In genomic region chr4:76301068-76301774, GRCh38 we compare ENCODE assay signal across 1 cellular context.
TF ChIP-seq lines count a peak whose summit lies in the region.

No MANE protein-coding gene starts in this region.

TF ChIP-seq in HEK293, 187 proteins besides CTCF, POLR2A, EP300 and RAD21 (continued from another document and continues in another):
- no peak for TF ChIP-seq HOXA7 (CRISPR knock-in tag; IDR thresholded peaks at IDR 0.05; ENCODE audit: borderline replicate concordance)
- TF ChIP-seq ZSCAN23 (tag by site-specific recombination; IDR thresholded peaks at IDR 0.05): no peak
- no peak; the same call in 1 of the 2 replicates for TF ChIP-seq GLIS1 (tag by site-specific recombination; IDR thresholded peaks at IDR 0.05)
- TF ChIP-seq ZIC2 (tag by site-specific recombination; IDR thresholded peaks at IDR 0.05): no peak
- TF ChIP-seq YY1 (tag by site-specific recombination; IDR thresholded peaks at IDR 0.05): no peak
- peak; percentile 76 for TF ChIP-seq ZNF629 (tag by site-specific recombination; IDR thresholded peaks at IDR 0.05)
- TF ChIP-seq ZNF146 (tag by site-specific recombination; IDR thresholded peaks at IDR 0.05): no peak
- no peak for TF ChIP-seq ZNF621 (tag by site-specific recombination; IDR thresholded peaks at IDR 0.05)
- no peak for TF ChIP-seq ZNF341 (tag by site-specific recombination; IDR thresholded peaks at IDR 0.05; ENCODE audit: low read depth)
- no peak for TF ChIP-seq ZFP41 (tag by site-specific recombination; IDR thresholded peaks at IDR 0.05; ENCODE audit: borderline replicate concordance)
- 0 out of 2 replicates have a peak, but pooled peaks have one; percentile 11 for TF ChIP-seq PRDM1 (tag by site-specific recombination; IDR thresholded peaks at IDR 0.05)
- no peak for TF ChIP-seq ZNF138 (tag by site-specific recombination; IDR thresholded peaks at IDR 0.05; ENCODE audit: borderline replicate concordance)
- no peak for TF ChIP-seq YY2 (tag by site-specific recombination; IDR thresholded peaks at IDR 0.05)
- TF ChIP-seq ZNF843 (tag by site-specific recombination; IDR thresholded peaks at IDR 0.05): no peak; the same call in 1 of the 2 replicates
- TF ChIP-seq ZNF280C (tag by site-specific recombination; IDR thresholded peaks at IDR 0.05): no peak
- no peak for TF ChIP-seq ZNF311 (tag by site-specific recombination; IDR thresholded peaks at IDR 0.05; ENCODE audit: borderline replicate concordance)
- no peak for TF ChIP-seq MYNN (tag by site-specific recombination; IDR thresholded peaks at IDR 0.05; ENCODE audit: borderline replicate concordance)
- 0 out of 2 replicates have a peak, but pooled peaks have one; percentile 20 for TF ChIP-seq OSR2 (tag by site-specific recombination; IDR thresholded peaks at IDR 0.05)
- TF ChIP-seq ZNF16 (tag by site-specific recombination; IDR thresholded peaks at IDR 0.05; ENCODE audit: low read depth): no peak
- no peak for TF ChIP-seq KLF10 (tag by site-specific recombination; IDR thresholded peaks at IDR 0.05)
- no peak for TF ChIP-seq HOXC10 (CRISPR knock-in tag; IDR thresholded peaks at IDR 0.05)
- no peak for TF ChIP-seq ZNF596 (tag by site-specific recombination; IDR thresholded peaks at IDR 0.05)
- no peak for TF ChIP-seq ZNF140 (tag by site-specific recombination; IDR thresholded peaks at IDR 0.05)
- no peak for TF ChIP-seq ZBTB7A (tag by site-specific recombination; IDR thresholded peaks at IDR 0.05; ENCODE audit: low read depth)
- TF ChIP-seq SP7 (tag by site-specific recombination; IDR thresholded peaks at IDR 0.05): peak; percentile 56; the same call in 1 of the 2 replicates
- no peak for TF ChIP-seq ZNF473 (tag by site-specific recombination; IDR thresholded peaks at IDR 0.05)
- TF ChIP-seq ZNF169 (tag by site-specific recombination; IDR thresholded peaks at IDR 0.05): no peak
- no peak for TF ChIP-seq ZNF114 (tag by site-specific recombination; IDR thresholded peaks at IDR 0.05)
- peak; percentile 35; the same call in 1 of the 2 replicates for TF ChIP-seq ZXDB (tag by site-specific recombination; IDR thresholded peaks at IDR 0.05)
- no peak for TF ChIP-seq ZNF449 (tag by site-specific recombination; IDR thresholded peaks at IDR 0.05)
- peak; percentile 91 for TF ChIP-seq PRDM6 (tag by site-specific recombination; IDR thresholded peaks at IDR 0.05)
- TF ChIP-seq ZNF664 (tag by site-specific recombination; IDR thresholded peaks at IDR 0.05): no peak
- no peak for TF ChIP-seq ZNF132 (tag by site-specific recombination; IDR thresholded peaks at IDR 0.05; ENCODE audit: borderline replicate concordance)
- no peak for TF ChIP-seq SCRT1 (tag by site-specific recombination; IDR thresholded peaks at IDR 0.05; ENCODE audit: borderline replicate concordance)
- TF ChIP-seq EGR2 (tag by site-specific recombination; IDR thresholded peaks at IDR 0.05; ENCODE audit: low read depth): no peak
- no peak for TF ChIP-seq ZNF121 (tag by site-specific recombination; IDR thresholded peaks at IDR 0.05)
- no peak for TF ChIP-seq TRIM28 (IDR thresholded peaks at IDR 0.05; ENCODE audit: borderline replicate concordance, low read length)
- TF ChIP-seq ZNF792 (tag by site-specific recombination; IDR thresholded peaks at IDR 0.05): no peak
- TF ChIP-seq ZNF560 (tag by site-specific recombination; IDR thresholded peaks at IDR 0.05; ENCODE audit: borderline replicate concordance): no peak
- TF ChIP-seq ZNF2 (tag by site-specific recombination; IDR thresholded peaks at IDR 0.05): no peak
- TF ChIP-seq SETDB1 (IDR thresholded peaks at IDR 0.05; ENCODE audit: insufficient read length, low read length): no peak
- no peak for TF ChIP-seq ZBTB10 (tag by site-specific recombination; IDR thresholded peaks at IDR 0.05)
- no peak for TF ChIP-seq GFI1B (tag by site-specific recombination; IDR thresholded peaks at IDR 0.05)
- no peak for TF ChIP-seq ZBTB6 (tag by site-specific recombination; IDR thresholded peaks at IDR 0.05)
- no peak for TF ChIP-seq GLI2 (tag by site-specific recombination; IDR thresholded peaks at IDR 0.05; ENCODE audit: borderline replicate concordance, low read depth)
- 0 out of 2 replicates have a peak, but pooled peaks have one; percentile 17 for TF ChIP-seq WT1 (tag by site-specific recombination; IDR thresholded peaks at IDR 0.05)
- no peak for TF ChIP-seq AEBP2 (tag by site-specific recombination; IDR thresholded peaks at IDR 0.05; ENCODE audit: borderline replicate concordance)
- no peak for TF ChIP-seq ZNF544 (tag by site-specific recombination; IDR thresholded peaks at IDR 0.05)
- TF ChIP-seq ZNF324 (tag by site-specific recombination; IDR thresholded peaks at IDR 0.05): no peak
- no peak for TF ChIP-seq ZNF518A (tag by site-specific recombination; conservative IDR thresholded peaks at IDR 0.05; ENCODE audit: low read depth)
- TF ChIP-seq ZNF639 (tag by site-specific recombination; IDR thresholded peaks at IDR 0.05): peak; percentile 26; the same call in 1 of the 2 replicates
- TF ChIP-seq SCRT2 (tag by site-specific recombination; IDR thresholded peaks at IDR 0.05): no peak
- TF ChIP-seq ZNF580 (tag by site-specific recombination; IDR thresholded peaks at IDR 0.05): no peak
